In the genomic region with DNA sequence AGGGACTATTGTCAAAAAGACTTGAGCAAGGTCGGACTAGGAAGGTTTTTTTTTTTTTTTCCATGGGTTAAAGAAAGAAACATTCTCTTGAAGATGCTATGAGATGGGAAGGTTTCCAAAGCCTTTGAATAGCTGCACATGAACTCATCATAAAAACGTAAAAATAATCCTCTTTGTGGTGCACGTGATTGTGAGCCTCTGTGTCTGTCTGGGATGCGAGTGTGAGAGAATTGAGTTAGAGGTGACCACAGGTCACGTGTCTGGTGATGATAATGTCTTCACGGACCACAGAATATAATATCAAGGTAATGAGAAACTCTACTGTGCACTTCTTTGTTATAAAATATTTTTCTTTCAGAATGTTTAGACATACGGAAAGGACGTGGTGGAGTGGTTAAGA, we compare ENCODE assay signal across 25 cellular contexts. TPM values are rescaled to one million over a fixed set of nuclear protein-coding genes. Genes with fewer than 3 reads are reported as not detected.
A peak's percentile ranks its signal among the peaks of the same experiment; 100 is the strongest.
DNase-seq lines count a peak whose midpoint lies in the region; ATAC-seq, FAIRE-seq and TF ChIP-seq lines count a peak whose summit lies in the region.
"Had no signal": no experiment of that assay in that cellular context is flagged by ENCODE, and none has a peak within 500 bp of the region (broad histone marks: within the 10 kb centered on the region; RNA-seq: fewer than 3 reads in every experiment).

No MANE protein-coding gene starts in this region.

- H3K9me3 ChIP-seq in A549 (no peaks in the 10 kb centered on the region), K562 (replicated peaks; ENCODE audit: control insufficient read depth, insufficient read depth, low read depth, low read length) (no peaks in the 10 kb centered on the region)
- H3K9me3 ChIP-seq: BLaER1 treated with 17β-estradiol and CSF1 and Interleukin-3, amounts not matched to agents 10 nM and 100 nM; Caco-2 had no signal

- in situ Hi-C loops in K562 (cut with MboI), result loop anchor here (10.0 kb wide), 1 partner anchor 895 kb away; a partner anchor contains a TSS

- TF ChIP-seq RAD21 in A549 (conservative IDR thresholded peaks at IDR 0.05 in 1 of 2, IDR thresholded peaks at IDR 0.05 in 1 of 2) (no peak), K562 (CRISPR knock-in tag; conservative IDR thresholded peaks at IDR 0.05 in 1 of 2, IDR thresholded peaks at IDR 0.05 in 1 of 2) (no peak)

- TF ChIP-seq EP300 in A549 (IDR thresholded peaks at IDR 0.05) (no peak), K562 (IDR thresholded peaks at IDR 0.05; ENCODE audit: low read length) (no peak)

- no peaks in the 10 kb centered on the region for H4K20me1 ChIP-seq in K562 (replicated peaks; ENCODE audit: control insufficient read depth, insufficient read depth, low read length)
- H4K20me1 ChIP-seq: BLaER1 treated with 17β-estradiol and CSF1 and Interleukin-3, amounts not matched to agents 10 nM and 100 nM had no signal

- no peaks in the 10 kb centered on the region for H3K9me3 Mint-ChIP-seq in osteocyte (ENCODE audit: unreplicated experiment)
- H3K9me3 Mint-ChIP-seq: CD4-positive, alpha-beta T cell; CD8-positive, alpha-beta T cell had no signal

- H3K4me1 ChIP-seq in A549 (peaks cover 5% of the 10 kb centered on the region; the same call in 1 of the 3 replicates), K562 (replicated peaks in 1 of 2; ENCODE audit: control insufficient read depth in 2 of 2, insufficient read depth in 2 of 2, low read length in 2 of 2) (peaks cover 5 to 7% of the 10 kb centered on the region in 2 experiments; a peak in 1 of 5 replicates)
- H3K4me1 ChIP-seq: Caco-2 had no signal

- H2AFZ ChIP-seq in K562 (ENCODE audit: low read depth, low read length), result no peak overlapping the region

- H3K9ac ChIP-seq in K562 (ENCODE audit: insufficient read depth in 1 of 2, low read depth in 2 of 2, low read length in 2 of 2), result no peak overlapping the region
- H3K9ac ChIP-seq: BLaER1 treated with 17β-estradiol and CSF1 and Interleukin-3, amounts not matched to agents 10 nM and 100 nM had no signal

- peaks cover 46 to 71% of the 10 kb centered on the region in 2 experiments for H3K27me3 ChIP-seq in K562 (ENCODE audit: control insufficient read depth in 2 of 2, insufficient read depth in 2 of 2, low read length in 2 of 2)
- H3K27me3 ChIP-seq: BLaER1 treated with 17β-estradiol and CSF1 and Interleukin-3, amounts not matched to agents 10 nM and 100 nM had no signal

- CTCF ChIA-PET in A549 (lab: Yijun Ruan, JAX), result interaction anchor here (0.9 to 2.3 kb wide), 2 partner anchors 13 to 46 kb away, joined by 3 to 7 read pairs; no protein-coding TSS in a partner anchor
- CTCF ChIA-PET in K562 (lab: Yijun Ruan, JAX; ENCODE audit: low intra/inter-chr PET ratio), result no interaction called here

- no peak overlapping the region for H3K4me3 ChIP-seq in A549
- H3K4me3 ChIP-seq in K562, result no peak overlapping the region
- H3K4me3 ChIP-seq: BLaER1 treated with 17β-estradiol and CSF1 and Interleukin-3, amounts not matched to agents 10 nM and 100 nM; GM12878 had no signal

- WGBS in A549 (ENCODE audit: missing lambda C conversion rate), result 14% methylated on average over 8 of the region's 8 CpGs
- under 1% methylated on average over 8 of the region's 8 CpGs for WGBS in K562 (ENCODE audit: insufficient coverage, low coverage, missing lambda C conversion rate)

- DNase-seq in A549 (ENCODE audit: low read depth in 1 of 2, low spot score in 1 of 2) (no peak), EH (ENCODE audit: low read depth) (peak; percentile 50), K562 (ENCODE audit: extremely low read depth in 1 of 4, low spot score in 3 of 4) (no peak), osteocyte (ENCODE audit: extremely low spot score, unreplicated experiment) (peak; percentile 19), H54 (ENCODE audit: insufficient read length, low spot score) (no peak), hepatic stellate cell (ENCODE audit: low spot score) (no peak)
- DNase-seq: ACHN; AML-193; Caco-2; Calu3; CD4-positive, alpha-beta T cell; CD8-positive, alpha-beta T cell; DMS79 treated with DMSO at 0.1 percent for 48 hours; GDM1 had no signal

- TF ChIP-seq POLR2A in A549 (IDR thresholded peaks at IDR 0.05; ENCODE audit: low read length), result no peak
- TF ChIP-seq POLR2A in K562 (conservative IDR thresholded peaks at IDR 0.05), result no peak
- no peak for TF ChIP-seq POLR2A in H54 (IDR thresholded peaks at IDR 0.05; ENCODE audit: low read depth, low read length)

- ATAC-seq in A549, result no peak
- ATAC-seq in K562, result no peak
- ATAC-seq in HG02970 (IDR thresholded peaks at IDR 0.05; ENCODE audit: low FRiP score, unreplicated experiment), result no peak
- ATAC-seq in GM21529 (IDR thresholded peaks at IDR 0.05; ENCODE audit: unreplicated experiment), result no peak
- ATAC-seq: CD8-positive, alpha-beta T cell; GM12878 had no signal

- no peak overlapping the region for H3K27ac ChIP-seq in A549
- no peak overlapping the region for H3K27ac ChIP-seq in K562 (ENCODE audit: extremely low read depth, low read depth, low read length)
- H3K27ac ChIP-seq: 22Rv1; BLaER1 treated with 17β-estradiol and CSF1 and Interleukin-3, amounts not matched to agents 10 nM and 100 nM; C4-2B had no signal

- H3K36me3 ChIP-seq in K562 (ENCODE audit: control insufficient read depth, insufficient read depth, low read length), result no peaks in the 10 kb centered on the region
- H3K36me3 ChIP-seq: BLaER1 treated with 17β-estradiol and CSF1 and Interleukin-3, amounts not matched to agents 10 nM and 100 nM had no signal

- no peaks in the 10 kb centered on the region for H3K9me1 ChIP-seq in K562 (ENCODE audit: control insufficient read depth, insufficient read depth, low read length)

- no TSS peak for BruUV-seq in K562 (replicated peaks; lab: Mats Ljungman, UMichigan)

- POLR2A ChIA-PET in A549 (lab: Yijun Ruan, JAX) (no interaction called here), K562 (lab: Yijun Ruan, JAX) (interaction anchor here (0.6 kb wide), 1 partner anchor 27 kb away, joined by 3 read pairs; no protein-coding TSS in a partner anchor)

- H3K4me2 ChIP-seq in A549 (no peak overlapping the region), K562 (ENCODE audit: insufficient read depth, low read length) (no peak overlapping the region)

- H3K4me1 Mint-ChIP-seq in osteocyte (ENCODE audit: unreplicated experiment), result peaks cover 9% of the 10 kb centered on the region
- H3K4me1 Mint-ChIP-seq: B cell had no signal

- H3K27me3 Mint-ChIP-seq in osteocyte (ENCODE audit: unreplicated experiment), result peaks cover 10% of the 10 kb centered on the region

- no peaks in the 10 kb centered on the region for H3K36me3 Mint-ChIP-seq in osteocyte (ENCODE audit: unreplicated experiment)
- H3K36me3 Mint-ChIP-seq: CD8-positive, alpha-beta T cell had no signal

- H3K4me3 Mint-ChIP-seq in osteocyte (ENCODE audit: unreplicated experiment), result no peak overlapping the region
- H3K4me3 Mint-ChIP-seq: B cell; CD4-positive, alpha-beta T cell; CD8-positive, alpha-beta T cell had no signal

- TF ChIP-seq CTCF in A549 (IDR thresholded peaks at IDR 0.05) (no peak), K562 (IDR thresholded peaks at IDR 0.05 in 2 of 3, conservative IDR thresholded peaks at IDR 0.05 in 1 of 3; ENCODE audit: insufficient read depth in 2 of 3, low read depth in 1 of 3, low read length in 3 of 3) (no peak), osteocyte (IDR thresholded peaks at IDR 0.05) (no peak)

- H3K27ac Mint-ChIP-seq in osteocyte (ENCODE audit: unreplicated experiment), result no peak overlapping the region
- H3K27ac Mint-ChIP-seq: B cell; CD4-positive, alpha-beta T cell; CD8-positive, alpha-beta T cell had no signal

- H3K79me2 ChIP-seq in K562 (ENCODE audit: control insufficient read depth, insufficient read depth, low read length), result no peaks in the 10 kb centered on the region

- no peak for FAIRE-seq in A549 (lab: Jason Lieb, UNC)
- no peak for FAIRE-seq in K562 (lab: Jason Lieb, UNC)
- no peak for FAIRE-seq in H54 (lab: Jason Lieb, UNC)
- FAIRE-seq: D721Med, GM12878, GM12892, GM18507 had no signal

- intact Hi-C loops in K562 (cut with micrococcal nuclease), result no loop called here

RNA-seq across cellular contexts. Expression of a gene that starts 24.3 kb away (rescaled TPM):
- polyA plus RNA-seq in A549 (2011; rRNA removed), result 1.3 and 1.5 TPM in 2 replicates
- polyA plus RNA-seq in A549 (2012; cell fraction: cytosol; rRNA removed), result 0.96 and 1.1 TPM in 2 replicates
- 2.4 and 3.1 TPM in 2 replicates for polyA plus RNA-seq in A549 (2012; cell fraction: nucleus; rRNA removed)
- 0.29 to 0.91 TPM (median 0.36 TPM) in 3 replicates for polyA plus RNA-seq in A549 (2017; fragmentation: RNase III; extraction: RNeasy Plus Mini Kit Qiagen cat#74134 plus additional on column Dnase treatment)
- polyA minus RNA-seq in A549 (2011; rRNA and poly(A)+ RNA removed), result 0.88 and 2.3 TPM in 2 replicates
- total RNA-seq in K562 (2011; cell fraction: chromatin; rRNA removed; ENCODE audit: low replicate concordance), result 11.2 and 13.0 TPM in 2 replicates
- total RNA-seq in K562 (2011; cell fraction: nucleolus; rRNA removed), result 8.5 and 12.1 TPM in 2 replicates
- 8.5 and 11.0 TPM in 2 replicates for total RNA-seq in K562 (2011; cell fraction: nucleoplasm; rRNA removed)
- total RNA-seq in K562 (2014; rRNA removed), result 3.3 and 4.4 TPM in 2 replicates
- 4.4 and 4.7 TPM in 2 replicates for total RNA-seq in K562 (2014; rRNA removed; fragmentation: Illumina TruSeq; extraction: Trizol)
- total RNA-seq in K562 (2015; rRNA removed; fragmentation: Illumina TruSeq; extraction: Trizol), result 3.2 and 3.4 TPM in 2 replicates
- total RNA-seq in K562 (2021), result 11.7 and 12.8 TPM in 2 replicates
- polyA plus RNA-seq in K562 (2011; rRNA removed), result 2.3 and 13.2 TPM in 2 replicates
- polyA plus RNA-seq in K562 (2011; cell fraction: cytosol; rRNA removed), result 2.6 and 6.7 TPM in 2 replicates
- 17.3 and 66.1 TPM in 2 replicates for polyA plus RNA-seq in K562 (2011; cell fraction: nucleus; rRNA removed)
- 6.1 and 17.1 TPM in 2 replicates for polyA plus RNA-seq in K562 (2012)
- 3.8 TPM in 2 replicates for polyA plus RNA-seq in K562 (2014; fragmentation: Illumina TruSeq; extraction: Trizol)
- 1 to 10 TPM; 1.7 to 2.0 TPM for polyA plus RNA-seq in K562 (2014; fragmentation: Nextera tagmentation; extraction: Ambion mirVana)
- 2.9 and 4.6 TPM in 2 replicates for polyA plus RNA-seq in K562 (2014; rRNA removed)
- 1.8 and 14.4 TPM in 2 replicates for polyA minus RNA-seq in K562 (2011; rRNA and poly(A)+ RNA removed)
- 1.7 and 12.6 TPM in 2 replicates for polyA minus RNA-seq in K562 (2011; cell fraction: cytosol; rRNA and poly(A)+ RNA removed)
- polyA minus RNA-seq in K562 (2011; cell fraction: nucleus; rRNA and poly(A)+ RNA removed), result 7.0 and 20.3 TPM in 2 replicates
- total RNA-seq in osteocyte, result 1.0 and 1.5 TPM in 2 replicates
- total RNA-seq: A673; Calu3; CD8-positive, alpha-beta T cell had no signal

RNA-seq across cellular contexts. Expression of a gene that starts 57.5 kb away (rescaled TPM):
- polyA plus RNA-seq in A549 (2011; rRNA removed) (2,967 and 3,303 TPM in 2 replicates), A549 (2017; fragmentation: RNase III; extraction: RNeasy Plus Mini Kit Qiagen cat#74134 plus additional on column Dnase treatment) (1,859 to 1,987 TPM (median 1,941 TPM) in 3 replicates), K562 (2011; rRNA removed) (2,715 and 3,820 TPM in 2 replicates), K562 (2014; fragmentation: Illumina TruSeq; extraction: Trizol) (2,154 and 2,300 TPM in 2 replicates), K562 (2014; fragmentation: Nextera tagmentation; extraction: Ambion mirVana) (1,000 to 10,000 TPM; 3,304 to 3,469 TPM), K562 (2014; rRNA removed) (2,326 and 2,761 TPM in 2 replicates)
- 1,939 and 2,223 TPM in 2 replicates for polyA plus RNA-seq in A549 (2012; cell fraction: cytosol; rRNA removed)
- polyA plus RNA-seq in A549 (2012; cell fraction: nucleus; rRNA removed), result 601 and 850 TPM in 2 replicates
- 1,030 and 1,279 TPM in 2 replicates for polyA minus RNA-seq in A549 (2011; rRNA and poly(A)+ RNA removed)
- 426 and 544 TPM in 2 replicates for total RNA-seq in K562 (2011; cell fraction: chromatin; rRNA removed; ENCODE audit: low replicate concordance)
- total RNA-seq in K562 (2011; cell fraction: nucleolus; rRNA removed), result 304 and 396 TPM in 2 replicates
- 538 and 566 TPM in 2 replicates for total RNA-seq in K562 (2011; cell fraction: nucleoplasm; rRNA removed)
- total RNA-seq in K562 (2014; rRNA removed) (1,828 and 1,851 TPM in 2 replicates), K562 (2014; rRNA removed; fragmentation: Illumina TruSeq; extraction: Trizol) (1,816 and 1,953 TPM in 2 replicates), K562 (2015; rRNA removed; fragmentation: Illumina TruSeq; extraction: Trizol) (1,595 and 1,687 TPM in 2 replicates), K562 (2021) (1,900 and 2,011 TPM in 2 replicates), osteocyte (471 and 474 TPM in 2 replicates)
- polyA plus RNA-seq in K562 (2011; cell fraction: cytosol; rRNA removed), result 1,510 and 2,406 TPM in 2 replicates
- polyA plus RNA-seq in K562 (2011; cell fraction: nucleus; rRNA removed), result 920 and 1,503 TPM in 2 replicates
- polyA plus RNA-seq in K562 (2012), result 1,349 and 2,558 TPM in 2 replicates
- 3,000 and 3,145 TPM in 2 replicates for polyA minus RNA-seq in K562 (2011; rRNA and poly(A)+ RNA removed)
- 636 and 826 TPM in 2 replicates for polyA minus RNA-seq in K562 (2011; cell fraction: cytosol; rRNA and poly(A)+ RNA removed)
- 110 and 239 TPM in 2 replicates for polyA minus RNA-seq in K562 (2011; cell fraction: nucleus; rRNA and poly(A)+ RNA removed)

Comparison
In these comparisons a context has a peak if more than half of its experiments do, and no peak if none do; other contexts are left out.
1. DNase-seq: peak in EH (single experiment) and osteocyte (single experiment); none in A549 (0 of 2), K562 (0 of 4), H54 (single experiment) and hepatic stellate cell (single experiment).